Comparison of ENCODE assay signal across 18 cellular contexts in the genomic region with DNA sequence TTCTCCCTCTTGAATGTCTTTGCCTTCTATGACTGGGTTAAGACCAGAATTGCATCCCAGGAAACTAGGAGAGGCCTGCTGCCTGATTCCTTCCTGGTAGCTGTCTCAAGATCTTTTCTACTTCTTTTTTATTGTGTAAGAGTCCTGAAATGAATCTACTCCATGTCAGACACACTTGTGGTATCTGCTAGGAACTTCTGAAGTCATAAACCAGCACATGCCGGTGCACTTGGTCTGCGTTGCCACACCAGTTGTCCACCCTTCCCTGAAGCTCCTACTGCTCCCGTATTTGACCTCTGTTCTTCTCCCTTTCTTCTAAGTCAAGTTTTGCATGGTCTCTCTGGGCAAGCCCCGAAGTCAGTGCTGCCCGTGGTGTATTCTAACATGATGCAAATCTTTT.
DNase-seq lines count a peak whose midpoint lies in the region; ATAC-seq, FAIRE-seq and TF ChIP-seq lines count a peak whose summit lies in the region.
"Had no signal": no experiment of that assay in that cellular context is flagged by ENCODE, and none has a peak within 500 bp of the region (broad histone marks: within the 10 kb centered on the region; RNA-seq: fewer than 3 reads in every experiment).

No MANE protein-coding gene starts in this region.

- no peak overlapping the region for H3K4me3 Mint-ChIP-seq in activated T-cell treated with anti-CD3 and anti-CD28 coated beads, Interleukin-2, amount 50 U/mL, for 24 hours
- no peak overlapping the region for H3K4me3 Mint-ChIP-seq in stimulated activated naive CD8-positive, alpha-beta T cell treated with anti-CD3 and anti-CD28 coated beads, Interleukin-15, amount 100 ng/mL, for 72 hours
- no peak overlapping the region for H3K4me3 Mint-ChIP-seq in neural progenitor cell
- H3K4me3 Mint-ChIP-seq: B cell; CD8-positive, alpha-beta T cell had no signal

- H3K27ac Mint-ChIP-seq in activated T-cell treated with anti-CD3 and anti-CD28 coated beads, Interleukin-2, amount 50 U/mL, for 24 hours = peak overlapping the region; percentile 2
- no peak overlapping the region for H3K27ac Mint-ChIP-seq in stimulated activated naive CD8-positive, alpha-beta T cell treated with anti-CD3 and anti-CD28 coated beads, Interleukin-15, amount 100 ng/mL, for 72 hours
- H3K27ac Mint-ChIP-seq in neural progenitor cell = peak overlapping the region; percentile 84
- H3K27ac Mint-ChIP-seq: B cell; CD8-positive, alpha-beta T cell; HFFc6 had no signal

- H3K27me3 ChIP-seq in neural progenitor cell = no peaks in the 10 kb centered on the region
- H3K27me3 ChIP-seq: BLaER1 treated with 17β-estradiol and CSF1 and Interleukin-3, amounts not matched to agents 10 nM and 100 nM had no signal

- ATAC-seq in stimulated activated naive CD8-positive, alpha-beta T cell treated with anti-CD3 and anti-CD28 coated beads, Interleukin-15, amount 100 ng/mL, for 72 hours = peak; percentile 31
- no peak for ATAC-seq in stimulated activated naive CD8-positive, alpha-beta T cell treated with anti-CD3 and anti-CD28 coated beads, Interleukin-15, Interleukin-2, amounts not matched to agents 100 U/mL and 50 U/mL, for 24 hours
- ATAC-seq: CD8-positive, alpha-beta T cell; HCT116 had no signal

- H3K36me3 ChIP-seq in neural progenitor cell = no peaks in the 10 kb centered on the region
- H3K36me3 ChIP-seq: BLaER1 treated with 17β-estradiol and CSF1 and Interleukin-3, amounts not matched to agents 10 nM and 100 nM had no signal

- peaks cover 35% of the 10 kb centered on the region for H3K27me3 Mint-ChIP-seq in activated T-cell treated with anti-CD3 and anti-CD28 coated beads, Interleukin-2, amount 50 U/mL, for 24 hours
- H3K27me3 Mint-ChIP-seq in stimulated activated naive CD8-positive, alpha-beta T cell treated with anti-CD3 and anti-CD28 coated beads, Interleukin-15, amount 100 ng/mL, for 72 hours = peaks cover 2% of the 10 kb centered on the region
- peaks cover 3% of the 10 kb centered on the region for H3K27me3 Mint-ChIP-seq in neural progenitor cell (ENCODE audit: insufficient read depth, low read depth)

- no peaks in the 10 kb centered on the region for H3K9me3 ChIP-seq in neural progenitor cell (ENCODE audit: low read depth)
- H3K9me3 ChIP-seq: BLaER1 treated with 17β-estradiol and CSF1 and Interleukin-3, amounts not matched to agents 10 nM and 100 nM had no signal

- H3K36me3 Mint-ChIP-seq in activated T-cell treated with anti-CD3 and anti-CD28 coated beads, Interleukin-2, amount 50 U/mL, for 24 hours (ENCODE audit: low read depth) = no peaks in the 10 kb centered on the region
- H3K36me3 Mint-ChIP-seq in neural progenitor cell = peaks cover 2% of the 10 kb centered on the region
- H3K36me3 Mint-ChIP-seq: CD8-positive, alpha-beta T cell had no signal

- H3K9ac ChIP-seq in neural progenitor cell = no peak overlapping the region
- H3K9ac ChIP-seq: BLaER1 treated with 17β-estradiol and CSF1 and Interleukin-3, amounts not matched to agents 10 nM and 100 nM had no signal

- peaks cover 13% of the 10 kb centered on the region for H3K4me1 Mint-ChIP-seq in activated T-cell treated with anti-CD3 and anti-CD28 coated beads, Interleukin-2, amount 50 U/mL, for 24 hours (ENCODE audit: low read depth)
- peaks cover 8% of the 10 kb centered on the region for H3K4me1 Mint-ChIP-seq in stimulated activated naive CD8-positive, alpha-beta T cell treated with anti-CD3 and anti-CD28 coated beads, Interleukin-15, amount 100 ng/mL, for 72 hours
- peaks cover 37% of the 10 kb centered on the region for H3K4me1 Mint-ChIP-seq in neural progenitor cell
- H3K4me1 Mint-ChIP-seq: B cell had no signal

- H4K20me1 ChIP-seq in neural progenitor cell (ENCODE audit: low read depth) = no peaks in the 10 kb centered on the region
- H4K20me1 ChIP-seq: BLaER1 treated with 17β-estradiol and CSF1 and Interleukin-3, amounts not matched to agents 10 nM and 100 nM had no signal

- H3K4me2 ChIP-seq in neural progenitor cell = no peak overlapping the region
- H3K4me2 ChIP-seq: BLaER1 treated with 17β-estradiol and CSF1 and Interleukin-3, amounts not matched to agents 10 nM and 100 nM had no signal

- H3K4me3 ChIP-seq in neural progenitor cell = no peak overlapping the region
- H3K4me3 ChIP-seq: BLaER1 treated with 17β-estradiol and CSF1 and Interleukin-3, amounts not matched to agents 10 nM and 100 nM had no signal

- no peaks in the 10 kb centered on the region for H3K79me2 ChIP-seq in neural progenitor cell (ENCODE audit: low read depth)

- H3K4me1 ChIP-seq in neural progenitor cell = no peaks in the 10 kb centered on the region

- no peak overlapping the region for H3K27ac ChIP-seq in neural progenitor cell
- H3K27ac ChIP-seq: BLaER1 treated with 17β-estradiol and CSF1 and Interleukin-3, amounts not matched to agents 10 nM and 100 nM had no signal

- no peaks in the 10 kb centered on the region for H3K9me3 Mint-ChIP-seq in activated T-cell treated with anti-CD3 and anti-CD28 coated beads, Interleukin-2, amount 50 U/mL, for 24 hours
- no peaks in the 10 kb centered on the region for H3K9me3 Mint-ChIP-seq in stimulated activated naive CD8-positive, alpha-beta T cell treated with anti-CD3 and anti-CD28 coated beads, Interleukin-15, amount 100 ng/mL, for 72 hours
- H3K9me3 Mint-ChIP-seq in neural progenitor cell = peaks cover 9% of the 10 kb centered on the region
- H3K9me3 Mint-ChIP-seq: CD8-positive, alpha-beta T cell had no signal

- no peak for FAIRE-seq in urothelium cell line (lab: Jason Lieb, UNC)
- FAIRE-seq: HTR-8/SVneo had no signal

- no peak overlapping the region for H2AFZ ChIP-seq in neural progenitor cell (replicated peaks)

- DNase-seq in activated T-cell treated with anti-CD3 and anti-CD28 coated beads, Interleukin-2, amount 50 U/mL, for 24 hours = no peak
- DNase-seq in activated T-cell treated with anti-CD3 and anti-CD28 coated beads for 4 hours = no peak
- DNase-seq in stimulated activated naive CD8-positive, alpha-beta T cell treated with anti-CD3 and anti-CD28 coated beads, Interleukin-15, amount 100 ng/mL, for 72 hours = no peak
- DNase-seq in stimulated activated naive CD8-positive, alpha-beta T cell treated with anti-CD3 and anti-CD28 coated beads, Interleukin-15, Interleukin-2, amounts not matched to agents 100 U/mL and 50 U/mL, for 24 hours = no peak
- no peak for DNase-seq in neural progenitor cell (ENCODE audit: low spot score)
- DNase-seq in SIG-M5 (lab: John Stamatoyannopoulos, UW) = no peak
- DNase-seq in urothelium cell line (ENCODE audit: low spot score) = no peak
- DNase-seq: Calu3; CD8-positive, alpha-beta T cell; DMS79 treated with DMSO at 0.1 percent for 48 hours; GF-D8; GOT3; H7 had no signal

- H3F3A ChIP-seq in neural progenitor cell (ENCODE audit: low read depth) = no peaks in the 10 kb centered on the region

- TF ChIP-seq CTCF in neural progenitor cell (IDR thresholded peaks at IDR 0.05) = no peak

Comparison
In these comparisons a context has a peak if more than half of its experiments do, and no peak if none do; other contexts are left out.
1. H3K27ac Mint-ChIP-seq: peak in activated T-cell treated with anti-CD3 and anti-CD28 coated beads, Interleukin-2, amount 50 U/mL, for 24 hours (single experiment) and neural progenitor cell (single experiment); none in stimulated activated naive CD8-positive, alpha-beta T cell treated with anti-CD3 and anti-CD28 coated beads, Interleukin-15, amount 100 ng/mL, for 72 hours (0 of 2).